12 cellular contexts compared by ENCODE assay signal in the genomic region with DNA sequence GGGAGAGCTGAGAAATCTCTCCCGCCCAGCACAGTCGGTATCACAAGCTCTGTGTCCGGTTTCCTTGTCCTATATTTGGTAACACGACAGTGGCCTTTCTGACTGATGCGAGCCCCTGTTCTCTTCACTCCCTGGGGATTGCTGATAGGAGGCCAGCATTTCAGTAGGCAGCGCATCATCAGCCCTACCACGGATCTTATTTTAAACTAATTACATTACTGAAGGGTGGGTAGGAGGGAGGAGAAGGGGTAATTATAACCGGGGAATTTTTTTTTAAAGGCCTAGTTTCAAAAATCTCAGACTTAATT.
A peak's percentile ranks its signal among the peaks of the same experiment; 100 is the strongest.
DNase-seq lines count a peak whose midpoint lies in the region; ATAC-seq and TF ChIP-seq lines count a peak whose summit lies in the region.
"Had no signal": no experiment of that assay in that cellular context is flagged by ENCODE, and none has a peak within 500 bp of the region (broad histone marks: within the 10 kb centered on the region; RNA-seq: fewer than 3 reads in every experiment).

No MANE protein-coding gene starts in this region.

- TF ChIP-seq CTCF in esophagus squamous epithelium (IDR thresholded peaks at IDR 0.05) = no peak
- TF ChIP-seq CTCF in sigmoid colon (IDR thresholded peaks at IDR 0.05) = no peak

- H3K9ac ChIP-seq in Karpas-422 (ENCODE audit: low read length) = peak overlapping the region; percentile 40; the same call in 1 of the 2 replicates
- H3K9ac ChIP-seq: KMS-11 had no signal

- peak overlapping the region; percentile 67 for H3K4me2 ChIP-seq in Karpas-422 (ENCODE audit: low read depth, low read length, poor library complexity, severe bottlenecking)
- H3K4me2 ChIP-seq: KMS-11 had no signal

- TF ChIP-seq EP300 in sigmoid colon (IDR thresholded peaks at IDR 0.05) = no peak

- H3K27ac ChIP-seq in CD8-positive, alpha-beta memory T cell (ENCODE audit: low read depth, low read length) = no peak overlapping the region
- H3K27ac ChIP-seq in Karpas-422 (ENCODE audit: low read length) (no peak overlapping the region), esophagus squamous epithelium (peak overlapping the region in 3 of 4 donors; percentile 14 to 50 (median 38)), sigmoid colon (peak overlapping the region in 3 of 4 donors; percentile 71 to 81 (median 80))
- H3K27ac ChIP-seq: KMS-11, SJSA1 had no signal

- no peaks in the 10 kb centered on the region for H3K27me3 ChIP-seq in CD8-positive, alpha-beta memory T cell (ENCODE audit: insufficient read depth, low read length, poor library complexity, severe bottlenecking)
- H3K27me3 ChIP-seq in Karpas-422 (ENCODE audit: low read length) (no peaks in the 10 kb centered on the region), esophagus squamous epithelium (no peaks in the 10 kb centered on the region), sigmoid colon (no peaks in the 10 kb centered on the region)
- H3K27me3 ChIP-seq: SJSA1 had no signal

- no peak overlapping the region for H2AFZ ChIP-seq in Karpas-422 (ENCODE audit: low read length)

- WGBS in esophagus squamous epithelium, 2 donors = 61 to 70% methylated on average over 6 to 8 of the region's 8 CpGs
- WGBS in sigmoid colon, 2 donors = 77 to 82% methylated on average over 8 of the region's 8 CpGs

- TF ChIP-seq POLR2A in esophagus squamous epithelium (IDR thresholded peaks at IDR 0.05) (no peak), sigmoid colon (IDR thresholded peaks at IDR 0.05) (no peak)

- no peaks in the 10 kb centered on the region for H3K9me3 Mint-ChIP-seq in CD8-positive, alpha-beta memory T cell
- H3K9me3 Mint-ChIP-seq in activated CD4-positive, alpha-beta T cell treated with anti-CD3 and anti-CD28 coated beads, Interleukin-2, amount 10 ng/mL, durations not matched to agents 24 days and 14 days = no peaks in the 10 kb centered on the region

- no peaks in the 10 kb centered on the region for H3K36me3 Mint-ChIP-seq in CD8-positive, alpha-beta memory T cell
- no peaks in the 10 kb centered on the region for H3K36me3 Mint-ChIP-seq in activated CD4-positive, alpha-beta T cell treated with anti-CD3 and anti-CD28 coated beads, Interleukin-2, amount 10 ng/mL, durations not matched to agents 24 days and 14 days (ENCODE audit: low read depth)

- DNase-seq in CD8-positive, alpha-beta memory T cell = no peak
- DNase-seq in Karpas-422 = no peak
- no peak for DNase-seq in esophagus squamous epithelium (lab: John Stamatoyannopoulos, UW)
- no peak for DNase-seq in sigmoid colon
- DNase-seq in pons (ENCODE audit: low spot score) = no peak
- DNase-seq in activated CD4-positive, alpha-beta T cell treated with anti-CD3 and anti-CD28 coated beads, Interleukin-2, amount 10 ng/mL, durations not matched to agents 24 days and 14 days = no peak
- DNase-seq: erythroblast, islet precursor cell had no signal

- H3K4me1 Mint-ChIP-seq in CD8-positive, alpha-beta memory T cell = peaks cover 45 to 51% (median 48%) of the 10 kb centered on the region in 3 donors
- H3K4me1 Mint-ChIP-seq in activated CD4-positive, alpha-beta T cell treated with anti-CD3 and anti-CD28 coated beads, Interleukin-2, amount 10 ng/mL, durations not matched to agents 24 days and 14 days = peaks cover 68% of the 10 kb centered on the region

- ATAC-seq in HG02763 (IDR thresholded peaks at IDR 0.05; ENCODE audit: unreplicated experiment) (no peak), GM21381 (IDR thresholded peaks at IDR 0.05; ENCODE audit: unreplicated experiment) (no peak)

- H3K27me3 Mint-ChIP-seq in CD8-positive, alpha-beta memory T cell = peaks cover 0 to 1% of the 10 kb centered on the region in 2 donors
- H3K27me3 Mint-ChIP-seq in activated CD4-positive, alpha-beta T cell treated with anti-CD3 and anti-CD28 coated beads, Interleukin-2, amount 10 ng/mL, durations not matched to agents 24 days and 14 days = peaks cover 7% of the 10 kb centered on the region

- no peaks in the 10 kb centered on the region for H3K9me3 ChIP-seq in CD8-positive, alpha-beta memory T cell (ENCODE audit: low read length)
- H3K9me3 ChIP-seq in Karpas-422 (ENCODE audit: low read length) (no peaks in the 10 kb centered on the region), esophagus squamous epithelium (no peaks in the 10 kb centered on the region), sigmoid colon (no peaks in the 10 kb centered on the region)
- H3K9me3 ChIP-seq: SJSA1 had no signal

- intact Hi-C loops in esophagus squamous epithelium (cut with DNase I) (loop anchor here (10.0 kb wide), 2 partner anchors 184 to 274 kb away; partner anchors contain the start of gene PELI1), sigmoid colon (cut with DNase I) (loop anchor here (1.0 to 5.0 kb wide), 3 partner anchors 96 to 279 kb away; partner anchors contain the start of gene PELI1)
- intact Hi-C loops in activated CD4-positive, alpha-beta T cell treated with anti-CD3 and anti-CD28 coated beads, Interleukin-2, amount 10 ng/mL, durations not matched to agents 24 days and 14 days (cut with micrococcal nuclease) = loop anchor here (5.0 kb wide), 2 partner anchors 369 to 486 kb away; partner anchors contain the start of gene UGP2

- H3K4me3 ChIP-seq in CD8-positive, alpha-beta memory T cell (ENCODE audit: low read length) = no peak overlapping the region
- H3K4me3 ChIP-seq in Karpas-422 (ENCODE audit: low read length) = peak overlapping the region; percentile 54; the same call in 1 of the 2 replicates
- H3K4me3 ChIP-seq in esophagus squamous epithelium = no peak overlapping the region
- no peak overlapping the region for H3K4me3 ChIP-seq in sigmoid colon
- H3K4me3 ChIP-seq: SJSA1 had no signal

- H3K4me1 ChIP-seq in CD8-positive, alpha-beta memory T cell (ENCODE audit: insufficient read depth, low read length) = peaks cover 50% of the 10 kb centered on the region
- H3K4me1 ChIP-seq in Karpas-422 (ENCODE audit: low read length) (peaks cover 48% of the 10 kb centered on the region), esophagus squamous epithelium (peaks cover 15 to 70% (median 26%) of the 10 kb centered on the region in 3 donors), sigmoid colon (peaks cover 0 to 32% (median 20%) of the 10 kb centered on the region in 4 donors)
- H3K4me1 ChIP-seq: SJSA1 had no signal

- no peaks in the 10 kb centered on the region for H3K79me2 ChIP-seq in Karpas-422 (ENCODE audit: low read length)

- no peaks in the 10 kb centered on the region for H4K20me1 ChIP-seq in Karpas-422 (ENCODE audit: insufficient read depth, low read depth, low read length)

- H3K36me3 ChIP-seq in CD8-positive, alpha-beta memory T cell (ENCODE audit: insufficient read depth, low read length) = no peaks in the 10 kb centered on the region
- no peaks in the 10 kb centered on the region for H3K36me3 ChIP-seq in Karpas-422 (ENCODE audit: insufficient read depth, low read length)
- no peaks in the 10 kb centered on the region for H3K36me3 ChIP-seq in esophagus squamous epithelium
- H3K36me3 ChIP-seq in sigmoid colon = no peaks in the 10 kb centered on the region
- H3K36me3 ChIP-seq: SJSA1 had no signal

- H3K9me2 ChIP-seq in Karpas-422 (replicated peaks; ENCODE audit: insufficient read depth, low read length) = no peaks in the 10 kb centered on the region

- H3K4me3 Mint-ChIP-seq in CD8-positive, alpha-beta memory T cell = peak overlapping the region in 3 of 7 donors; percentile 13 to 84 (median 55)
- no peak overlapping the region for H3K4me3 Mint-ChIP-seq in activated CD4-positive, alpha-beta T cell treated with anti-CD3 and anti-CD28 coated beads, Interleukin-2, amount 10 ng/mL, durations not matched to agents 24 days and 14 days

- peak overlapping the region in 7 of 8 donors; percentile 65 to 99 (median 91) for H3K27ac Mint-ChIP-seq in CD8-positive, alpha-beta memory T cell
- no peak overlapping the region for H3K27ac Mint-ChIP-seq in activated CD4-positive, alpha-beta T cell treated with anti-CD3 and anti-CD28 coated beads, Interleukin-2, amount 10 ng/mL, durations not matched to agents 24 days and 14 days

- POLR2A ChIA-PET in CD8-positive, alpha-beta memory T cell (lab: Charles Lee) = interaction anchor here (1.0 to 1.4 kb wide), 4 partner anchors 185 to 899 kb away, joined by 3 to 5 read pairs (median 4); partner anchors contain the start of gene ACTR2

- CTCF ChIA-PET in CD8-positive, alpha-beta memory T cell (lab: Charles Lee) = interaction anchor here (0.7 to 9.6 kb wide), 16 partner anchors 8 to 544 kb away, joined by 3 to 184 read pairs (median 4); no protein-coding TSS in a partner anchor

Comparison
In these comparisons a context has a peak if more than half of its experiments do, and no peak if none do; other contexts are left out.
1. H3K27ac ChIP-seq: peak in esophagus squamous epithelium (3 of 4) and sigmoid colon (3 of 4); none in CD8-positive, alpha-beta memory T cell (single experiment) and Karpas-422 (single experiment).